Comparison of ENCODE assay signal across 24 cellular contexts in genomic region chr6:170206931-170207431, GRCh38.
DNase-seq lines count a peak whose midpoint lies in the region; ATAC-seq and TF ChIP-seq lines count a peak whose summit lies in the region.
"Had no signal": no experiment of that assay in that cellular context is flagged by ENCODE, and none has a peak within 500 bp of the region (broad histone marks: within the 10 kb centered on the region; RNA-seq: fewer than 3 reads in every experiment).

No MANE protein-coding gene starts in this region.

- H3K9me3 ChIP-seq in SK-N-SH, result no peaks in the 10 kb centered on the region
- H3K9me3 ChIP-seq: psoas muscle had no signal

- no peak for TF ChIP-seq CTCF in SK-N-SH (IDR thresholded peaks at IDR 0.05)

- no peak overlapping the region for H3K9ac ChIP-seq in SK-N-SH
- H3K9ac ChIP-seq: KMS-11 had no signal

- ATAC-seq in SK-N-SH treated with all-trans-retinoic acid at 6 μM for 48 hours, result no peak
- ATAC-seq in activated CD4-positive, CD25-positive, alpha-beta regulatory T cell treated with anti-CD3 and anti-CD28 coated beads, Interleukin-2, amount 50 U/mL, for 24 hours, result no peak
- ATAC-seq: GM12878, Right ventricle myocardium inferior, T-cell had no signal

- H3K9me2 ChIP-seq in SK-N-SH, result no peaks in the 10 kb centered on the region

- no peaks in the 10 kb centered on the region for H3K27me3 ChIP-seq in SK-N-SH (ENCODE audit: insufficient read depth)

- no peaks in the 10 kb centered on the region for H3K79me2 ChIP-seq in SK-N-SH (ENCODE audit: insufficient read depth)

- peaks cover 0 to 12% of the 10 kb centered on the region in 2 experiments; a peak in 1 of 4 replicates for H3K4me1 ChIP-seq in SK-N-SH (ENCODE audit: control insufficient read depth in 1 of 2, insufficient read depth in 2 of 2, low read depth in 1 of 2, low read length in 1 of 2)
- H3K4me1 ChIP-seq: psoas muscle had no signal

- TF ChIP-seq EP300 in SK-N-SH (IDR thresholded peaks at IDR 0.05; ENCODE audit: borderline replicate concordance in 1 of 2, low read depth in 1 of 2, low read length in 1 of 2), result no peak

- no peak overlapping the region for H3K4me2 ChIP-seq in SK-N-SH
- H3K4me2 ChIP-seq: KMS-11 had no signal

- 43% methylated on average over 5 of the region's 8 CpGs for WGBS in SK-N-SH (ENCODE audit: low lambda C conversion rate)

- POLR2A ChIA-PET in SK-N-SH (lab: Yijun Ruan, JAX), result no interaction called here

- H3K27ac ChIP-seq in SK-N-SH (ENCODE audit: low read depth in 2 of 2, low read length in 1 of 2), result no peak overlapping the region
- H3K27ac ChIP-seq: KMS-11, psoas muscle, skin epidermis had no signal

- H4K20me1 ChIP-seq in SK-N-SH (ENCODE audit: insufficient read depth), result no peaks in the 10 kb centered on the region

- TF ChIP-seq RAD21 in SK-N-SH (IDR thresholded peaks at IDR 0.05; ENCODE audit: low read length), result no peak

- H3K4me3 ChIP-seq in SK-N-SH (ENCODE audit: low read depth in 2 of 2, low read length in 1 of 2), result no peak overlapping the region
- H3K4me3 ChIP-seq: GM12878, psoas muscle, skin epidermis had no signal

- no peaks in the 10 kb centered on the region for H3K36me3 ChIP-seq in SK-N-SH (replicated peaks in 1 of 2; ENCODE audit: control insufficient read depth in 1 of 2, insufficient read depth in 2 of 2, low read length in 1 of 2)

- DNase-seq in SK-N-SH (peak; percentile 53), mucosa of gallbladder (ENCODE audit: low spot score) (peak; percentile 6), GF-D8 (lab: John Stamatoyannopoulos, UW) (no peak), AG08395 (ENCODE audit: low spot score) (no peak)
- peak; percentile 2 for DNase-seq in stimulated activated CD4-positive, alpha-beta T cell treated with anti-CD3 and anti-CD28 coated beads, Interleukin-4, amount 100 ng/mL, for 24 hours
- DNase-seq in stimulated activated CD4-positive, alpha-beta T cell treated with anti-CD3 and anti-CD28 coated beads, Interleukin-15, amount 100 ng/mL, for 24 hours, result no peak
- DNase-seq: activated naive CD8-positive, alpha-beta T cell treated with anti-CD3 and anti-CD28 coated beads for 36 hours; central memory CD4-positive, alpha-beta T cell; DMS53; foreskin melanocyte; NCI-H187 treated with DMSO at 0.1 percent for 48 hours; NCI-H345; NCI-H82; nephron progenitor cell; psoas muscle; stimulated activated CD4-positive, alpha-beta T cell treated with anti-CD3 and anti-CD28 coated beads, Interleukin-2, amount 100 ng/mL, for 48 hours; stimulated activated naive CD4-positive, alpha-beta T cell had no signal

- CTCF ChIA-PET in SK-N-SH (lab: Yijun Ruan, JAX), result interaction anchor here (0.7 to 1.0 kb wide), 3 partner anchors 11 to 417 kb away, joined by 3 read pairs; no protein-coding TSS in a partner anchor

- no peak overlapping the region for H2AFZ ChIP-seq in SK-N-SH (ENCODE audit: low read depth)

- no peaks in the 10 kb centered on the region for H3F3A ChIP-seq in SK-N-SH (replicated peaks; ENCODE audit: insufficient read depth)

TF ChIP-seq in SK-N-SH, 30 proteins besides CTCF, POLR2A, EP300 and RAD21 (continues in another document):
- no peak for TF ChIP-seq ELF1 (IDR thresholded peaks at IDR 0.05)
- TF ChIP-seq YY1 (IDR thresholded peaks at IDR 0.05; ENCODE audit: low read depth), result no peak
- no peak for TF ChIP-seq REST (IDR thresholded peaks at IDR 0.05; ENCODE audit: low read depth, low read length)
- TF ChIP-seq ZBTB33 (IDR thresholded peaks at IDR 0.05; ENCODE audit: borderline replicate concordance, low read depth), result no peak
- no peak for TF ChIP-seq FOSL2 (IDR thresholded peaks at IDR 0.05; ENCODE audit: borderline replicate concordance, low read depth)
- TF ChIP-seq GABPA (IDR thresholded peaks at IDR 0.05; ENCODE audit: low read depth), result no peak

TF ChIP-seq in SK-N-SH treated with all-trans-retinoic acid at 6 μM for 48 hours, 23 proteins besides CTCF, POLR2A, EP300 and RAD21:
- no peak for TF ChIP-seq ARNTL (CRISPR knock-in tag; IDR thresholded peaks at IDR 0.05; ENCODE audit: borderline replicate concordance, low read depth)
- TF ChIP-seq TCF4 (CRISPR knock-in tag; IDR thresholded peaks at IDR 0.05; ENCODE audit: borderline replicate concordance), result no peak
- no peak for TF ChIP-seq ZNF70 (CRISPR knock-in tag; IDR thresholded peaks at IDR 0.05)
- TF ChIP-seq BACH2 (CRISPR knock-in tag; IDR thresholded peaks at IDR 0.05; ENCODE audit: borderline replicate concordance), result no peak
- no peak for TF ChIP-seq ESRRG (CRISPR knock-in tag; IDR thresholded peaks at IDR 0.05)
- TF ChIP-seq ZNF565 (CRISPR knock-in tag; conservative IDR thresholded peaks at IDR 0.05; ENCODE audit: low read depth), result no peak
- TF ChIP-seq ZNF8 (CRISPR knock-in tag; IDR thresholded peaks at IDR 0.05), result no peak
- TF ChIP-seq CSRNP3 (CRISPR knock-in tag; IDR thresholded peaks at IDR 0.05), result no peak
- no peak for TF ChIP-seq CREB5 (CRISPR knock-in tag; IDR thresholded peaks at IDR 0.05; ENCODE audit: low read depth)
- no peak for TF ChIP-seq ZFP30 (CRISPR knock-in tag; IDR thresholded peaks at IDR 0.05)
- no peak for TF ChIP-seq GLIS3 (CRISPR knock-in tag; IDR thresholded peaks at IDR 0.05)
- TF ChIP-seq SNAI2 (CRISPR knock-in tag; IDR thresholded peaks at IDR 0.05), result no peak
- no peak for TF ChIP-seq CSDC2 (CRISPR knock-in tag; IDR thresholded peaks at IDR 0.05)
- no peak for TF ChIP-seq POU6F1 (CRISPR knock-in tag; IDR thresholded peaks at IDR 0.05; ENCODE audit: borderline replicate concordance, low read depth)
- TF ChIP-seq OSR1 (CRISPR knock-in tag; IDR thresholded peaks at IDR 0.05), result no peak
- no peak for TF ChIP-seq ISL1 (CRISPR knock-in tag; IDR thresholded peaks at IDR 0.05)
- no peak for TF ChIP-seq TSHZ2 (CRISPR knock-in tag; IDR thresholded peaks at IDR 0.05)
TF ChIP-seq in SK-N-SH treated with all-trans-retinoic acid at 6 μM for 48 hours: peak in this region for 0.

Comparison
In these comparisons a context has a peak if more than half of its experiments do, and no peak if none do; other contexts are left out.
1. DNase-seq: peak in SK-N-SH (single experiment), stimulated activated CD4-positive, alpha-beta T cell treated with anti-CD3 and anti-CD28 coated beads, Interleukin-4, amount 100 ng/mL, for 24 hours (single experiment) and mucosa of gallbladder (single experiment); none in stimulated activated CD4-positive, alpha-beta T cell treated with anti-CD3 and anti-CD28 coated beads, Interleukin-15, amount 100 ng/mL, for 24 hours (single experiment), GF-D8 (single experiment) and AG08395 (single experiment).